ENCODE assay signal across 1 cellular context in genomic region chr4:42315231-42315630, GRCh38.
TF ChIP-seq lines count a peak whose summit lies in the region.

No MANE protein-coding gene starts in this region.

TF ChIP-seq in GM23338, 12 proteins besides CTCF, POLR2A, EP300 and RAD21 (continued from another document):
- TF ChIP-seq ZNF114 (CRISPR knock-in tag; IDR thresholded peaks at IDR 0.05): no peak
- no peak for TF ChIP-seq NANOG (IDR thresholded peaks at IDR 0.05; ENCODE audit: borderline replicate concordance)
